10 cellular contexts compared by ENCODE assay signal in genomic region chr4:42643685-42644084, GRCh38. TPM values are rescaled to one million over a fixed set of nuclear protein-coding genes. Genes with fewer than 3 reads are reported as not detected.
DNase-seq lines count a peak whose midpoint lies in the region; ATAC-seq and TF ChIP-seq lines count a peak whose summit lies in the region.
"Had no signal": no experiment of that assay in that cellular context is flagged by ENCODE, and none has a peak within 500 bp of the region (broad histone marks: within the 10 kb centered on the region; RNA-seq: fewer than 3 reads in every experiment).

No MANE protein-coding gene starts in this region.

- H3K4me3 ChIP-seq in GM06990 (replicated peaks; ENCODE audit: low read depth, low read length) (peak overlapping the region; percentile 2), adrenal gland (no peak overlapping the region), esophagus muscularis mucosa (no peak overlapping the region)

- H3K36me3 ChIP-seq in GM06990 (ENCODE audit: control insufficient read depth, insufficient read depth, low read length), result no peaks in the 10 kb centered on the region
- no peaks in the 10 kb centered on the region for H3K36me3 ChIP-seq in adrenal gland (replicated peaks in 1 of 2)
- H3K36me3 ChIP-seq in esophagus muscularis mucosa, result no peaks in the 10 kb centered on the region

- peak; percentile 64 for ATAC-seq in GM19452 (IDR thresholded peaks at IDR 0.05; ENCODE audit: unreplicated experiment)
- ATAC-seq in HG03066 (IDR thresholded peaks at IDR 0.05; ENCODE audit: low read depth, unreplicated experiment), result peak; percentile 49
- ATAC-seq: Panc1 had no signal

- TF ChIP-seq CTCF in GM06990 (IDR thresholded peaks at IDR 0.05; ENCODE audit: insufficient read depth, low read length, poor library complexity, severe bottlenecking), result no peak
- TF ChIP-seq CTCF in adrenal gland (IDR thresholded peaks at IDR 0.05), result no peak
- TF ChIP-seq CTCF in esophagus muscularis mucosa (IDR thresholded peaks at IDR 0.05), result no peak

- no peak for TF ChIP-seq EP300 in esophagus muscularis mucosa (IDR thresholded peaks at IDR 0.05)

- WGBS in adrenal gland, 4 donors, result 26 to 50% (median 38%) methylated on average over 5 of the region's 5 CpGs
- 94% methylated on average over 5 of the region's 5 CpGs for WGBS in esophagus muscularis mucosa

- H3K27me3 ChIP-seq in GM06990 (replicated peaks; ENCODE audit: control insufficient read depth, insufficient read depth, low read length) (no peaks in the 10 kb centered on the region), adrenal gland (no peaks in the 10 kb centered on the region), esophagus muscularis mucosa (no peaks in the 10 kb centered on the region)

- TF ChIP-seq POLR2A in adrenal gland (IDR thresholded peaks at IDR 0.05) (no peak), esophagus muscularis mucosa (IDR thresholded peaks at IDR 0.05; ENCODE audit: low read depth) (no peak)

- DNase-seq in GM06990 (ENCODE audit: extremely low read depth, insufficient read length) (peak; percentile 76), adrenal gland (peak; percentile 24 to 78 (median 51)), Ammon's horn (ENCODE audit: low spot score) (no peak), H4 (ENCODE audit: low spot score) (no peak), esophagus muscularis mucosa (ENCODE audit: extremely low spot score) (no peak), hypothalamus (lab: John Stamatoyannopoulos, UW) (no peak)

- intact Hi-C loops in adrenal gland (cut with DNase I), result no loop called here
- intact Hi-C loops in esophagus muscularis mucosa (cut with DNase I), result no loop called here

- H3K9me3 ChIP-seq in adrenal gland (replicated peaks in 1 of 3) (no peaks in the 10 kb centered on the region), esophagus muscularis mucosa (no peaks in the 10 kb centered on the region)

- peak overlapping the region in 4 of 5 donors; percentile 4 to 41 (median 26) for H3K27ac ChIP-seq in adrenal gland
- no peak overlapping the region for H3K27ac ChIP-seq in esophagus muscularis mucosa (replicated peaks in 1 of 4)
- H3K27ac ChIP-seq: C4-2B had no signal

- peaks cover 8 to 12% of the 10 kb centered on the region in 2 donors for H3K4me1 ChIP-seq in adrenal gland (replicated peaks in 1 of 2)
- peaks cover 0 to 6% (median 1%) of the 10 kb centered on the region in 4 donors for H3K4me1 ChIP-seq in esophagus muscularis mucosa

RNA-seq across cellular contexts. Expression of gene ATP8A1, which starts 13.2 kb away (rescaled TPM):
- total RNA-seq in adrenal gland (10 to 100 TPM; 15.5 to 58.3 (median 32.8) TPM), esophagus muscularis mucosa (10 to 100 TPM in 1 of 4 donors, 1 to 10 TPM in 3; 6.2 to 10.8 (median 7.1) TPM)
- polyA plus RNA-seq in adrenal gland, result 10 to 100 TPM; 14.4 to 24.9 (median 15.6) TPM
- total RNA-seq in H4 (2014; rRNA removed; shearing (Covaris generic)), result 1.3 and 2.4 TPM in 2 replicates

Comparison
In these comparisons a context has a peak if more than half of its experiments do, and no peak if none do; other contexts are left out.
1. DNase-seq: peak in GM06990 (single experiment) and adrenal gland (7 of 7); none in Ammon's horn (single experiment), H4 (single experiment), esophagus muscularis mucosa (single experiment) and hypothalamus (0 of 51).
2. H3K27ac ChIP-seq: peak in adrenal gland (4 of 5); none in esophagus muscularis mucosa (0 of 4).